In the genomic region with DNA sequence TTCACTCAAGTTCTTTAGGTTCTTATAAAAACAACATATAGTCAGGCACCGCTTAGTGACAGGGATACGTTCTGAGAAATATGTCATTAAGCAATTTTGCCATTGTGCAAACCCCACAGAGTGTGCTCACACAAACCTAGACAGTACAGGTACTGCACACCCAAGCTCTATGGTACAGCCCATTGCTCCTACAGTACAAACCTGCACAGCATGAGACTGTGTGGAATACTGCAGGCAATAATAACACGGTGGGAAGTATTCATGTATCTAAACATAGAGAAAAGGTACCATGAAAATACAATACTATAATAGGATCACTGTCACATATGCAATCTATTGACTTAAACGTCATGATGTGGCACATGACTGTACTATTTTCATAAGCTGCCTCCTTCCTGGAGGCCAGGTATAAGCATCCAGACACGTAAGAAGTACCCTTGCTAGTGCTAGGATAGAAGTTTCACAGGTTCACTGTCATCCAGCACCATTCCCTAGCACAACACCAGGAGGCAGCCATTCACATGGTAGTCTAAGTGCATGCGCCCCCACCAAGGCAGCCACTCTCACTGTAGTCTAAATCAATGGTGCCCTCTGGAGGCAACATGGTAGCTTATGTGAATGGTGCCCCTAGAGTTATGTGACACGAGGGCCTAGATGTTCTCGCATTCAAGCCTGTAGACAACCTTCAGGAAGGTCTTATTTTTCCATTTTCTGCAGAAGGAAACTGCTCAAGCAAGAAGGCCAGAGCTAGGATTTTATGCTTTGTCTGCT, we compare ENCODE assay signal across 9 cellular contexts.
A peak's percentile ranks its signal among the peaks of the same experiment; 100 is the strongest.
DNase-seq lines count a peak whose midpoint lies in the region; ATAC-seq and TF ChIP-seq lines count a peak whose summit lies in the region.
"Had no signal": no experiment of that assay in that cellular context is flagged by ENCODE, and none has a peak within 500 bp of the region (broad histone marks: within the 10 kb centered on the region; RNA-seq: fewer than 3 reads in every experiment).

No MANE protein-coding gene starts in this region.

- no peaks in the 10 kb centered on the region for H3K9me3 ChIP-seq in breast epithelium
- H3K9me3 ChIP-seq: heart left ventricle had no signal

- DNase-seq in D341Med (ENCODE audit: low spot score) = peak; percentile 77
- DNase-seq in HFF-Myc (ENCODE audit: extremely low read depth, low read depth) = no peak
- DNase-seq in SW480 (ENCODE audit: low spot score) = peak; percentile 31
- peak; percentile 63 for DNase-seq in inferior parietal cortex (ENCODE audit: extremely low spot score)
- no peak for DNase-seq in HCEC 1CT
- DNase-seq in activated effector memory CD4-positive, alpha-beta T cell treated with Interleukin-2 at 50 U/mL for 16 hours = no peak
- no peak for DNase-seq in breast epithelium (ENCODE audit: low spot score in 2 of 2)

- ATAC-seq in GM19035 (IDR thresholded peaks at IDR 0.05; ENCODE audit: unreplicated experiment) = no peak

- H3K4me3 ChIP-seq in HFF-Myc (replicated peaks; ENCODE audit: low read depth, low read length) (no peak overlapping the region), breast epithelium (no peak overlapping the region)
- H3K4me3 ChIP-seq: heart left ventricle had no signal

- H3K27me3 ChIP-seq in breast epithelium = no peaks in the 10 kb centered on the region
- H3K27me3 ChIP-seq: heart left ventricle had no signal

- intact Hi-C loops in breast epithelium (cut with DNase I; ENCODE audit: low total_unique reads) = no loop called here

- TF ChIP-seq CTCF in HFF-Myc (IDR thresholded peaks at IDR 0.05; ENCODE audit: low read depth, low read length, missing control alignments) (peak; percentile 34), breast epithelium (IDR thresholded peaks at IDR 0.05) (no peak)

- no peaks in the 10 kb centered on the region for H3K4me1 ChIP-seq in breast epithelium

- no peaks in the 10 kb centered on the region for H3K36me3 ChIP-seq in breast epithelium
- H3K36me3 ChIP-seq: heart left ventricle had no signal

- TF ChIP-seq POLR2A in breast epithelium (IDR thresholded peaks at IDR 0.05) = no peak

- H3K27ac ChIP-seq in breast epithelium = no peak overlapping the region
- H3K27ac ChIP-seq: heart left ventricle had no signal

Comparison
In these comparisons a context has a peak if more than half of its experiments do, and no peak if none do; other contexts are left out.
1. DNase-seq: peak in D341Med (single experiment), SW480 (single experiment) and inferior parietal cortex (single experiment); none in HFF-Myc (single experiment), HCEC 1CT (single experiment), activated effector memory CD4-positive, alpha-beta T cell treated with Interleukin-2 at 50 U/mL for 16 hours (single experiment) and breast epithelium (0 of 2).